Comparison of ENCODE assay signal across 28 cellular contexts in genomic region chr21:38863843-38864363, GRCh38.
"Had no signal": no experiment of that assay in that cellular context is flagged by ENCODE, and none has a peak within 500 bp of the region (broad histone marks: within the 10 kb centered on the region; RNA-seq: fewer than 3 reads in every experiment).

No MANE protein-coding gene starts in this region.

- H3K27me3 ChIP-seq: ascending aorta, breast epithelium had no signal

- H3K27ac ChIP-seq: ascending aorta, breast epithelium, epithelial cell of prostate had no signal

- H3K4me1 ChIP-seq: ascending aorta, breast epithelium had no signal

- DNase-seq: activated CD4-positive, alpha-beta memory T cell treated with anti-CD3 and anti-CD28 coated beads for 36 hours; activated CD4-positive, alpha-beta T cell treated with anti-CD3 and anti-CD28 coated beads for 36 hours; activated CD4-positive, alpha-beta T cell treated with anti-CD3 and anti-CD28 coated beads, Interleukin-2, amount 10 ng/mL, durations not matched to agents 24 days and 14 days; activated CD4-positive, CD25-positive, alpha-beta regulatory T cell; activated CD4-positive, CD25-positive, alpha-beta regulatory T cell treated with anti-CD3 and anti-CD28 coated beads, Interleukin-2, amount 50 U/mL, for 72 hours; activated CD8-positive, alpha-beta memory T cell treated with anti-CD3 and anti-CD28 coated beads, Interleukin-2, amount 10 ng/mL, durations not matched to agents 7 days and 5 days; activated CD8-positive, alpha-beta memory T cell treated with anti-CD3 and anti-CD28 coated beads, Interleukin-2, amount 50 U/mL, for 4 hours; activated CD8-positive, alpha-beta T cell treated with anti-CD3 and anti-CD28 coated beads, Interleukin-2, amount 10 ng/mL, durations not matched to agents 7 days and 5 days; activated effector memory CD4-positive, alpha-beta T cell treated with anti-CD3 and anti-CD28 coated beads, Interleukin-2, amount 50 U/mL, for 16 hours; activated naive CD4-positive, alpha-beta T cell treated with anti-CD3 and anti-CD28 coated beads for 36 hours; activated naive CD8-positive, alpha-beta T cell treated with anti-CD3 and anti-CD28 coated beads, Interleukin-2, amount 10 ng/mL, durations not matched to agents 7 days and 5 days; activated T-cell treated with anti-CD3 and anti-CD28 coated beads, Interleukin-2, amount 50 U/mL, for 1 hour; activated T-cell treated with anti-CD3 and anti-CD28 coated beads, Interleukin-2, amount 50 U/mL, for 48 hours; cortex of kidney; dermis blood vessel endothelial cell; effector CD4-positive, alpha-beta T cell; foreskin fibroblast; head of caudate nucleus; T-helper 1 cell; T-helper 17 cell; T1000 had no signal

- FAIRE-seq: colon, endometrium, endothelial cell of umbilical vein, frontal cortex had no signal

- H3K9me3 ChIP-seq: ascending aorta, breast epithelium had no signal

- H3K36me3 ChIP-seq: ascending aorta, breast epithelium had no signal

- H3K4me3 ChIP-seq: ascending aorta, breast epithelium had no signal

- ATAC-seq: activated CD4-positive, alpha-beta T cell treated with anti-CD3 and anti-CD28 coated beads for 36 hours; activated CD8-positive, alpha-beta memory T cell treated with anti-CD3 and anti-CD28 coated beads, Interleukin-2, amount 10 ng/mL, durations not matched to agents 7 days and 5 days; activated CD8-positive, alpha-beta T cell treated with anti-CD3 and anti-CD28 coated beads, Interleukin-2, amount 10 ng/mL, durations not matched to agents 7 days and 5 days; T-helper 17 cell had no signal
